ENCODE assay signal across 1 cellular context in the genomic region with DNA sequence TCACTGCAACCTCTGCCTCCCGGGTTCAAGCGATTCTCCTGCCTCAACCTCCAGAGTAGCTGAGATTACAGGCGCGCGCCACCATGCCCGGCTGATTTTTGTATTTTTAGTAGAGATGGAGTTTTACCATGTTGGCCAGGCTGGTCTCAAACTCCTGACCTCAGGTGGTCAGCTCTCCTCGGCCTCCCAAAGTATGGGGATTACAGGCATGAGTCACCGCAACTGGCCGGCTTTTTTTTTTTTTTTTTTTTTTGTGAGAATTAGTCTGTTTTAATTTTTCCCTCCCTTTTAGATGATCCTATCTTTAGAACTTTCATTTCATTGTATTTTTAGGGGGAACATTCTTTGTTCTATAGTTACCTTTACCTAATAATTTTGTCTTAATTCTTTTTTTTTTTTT. TPM values are rescaled to one million over a fixed set of nuclear protein-coding genes. Genes with fewer than 3 reads are reported as not detected.
"Had no signal": no experiment of that assay in that cellular context is flagged by ENCODE, and none has a peak within 500 bp of the region (broad histone marks: within the 10 kb centered on the region; RNA-seq: fewer than 3 reads in every experiment).

No MANE protein-coding gene starts in this region.

RNA-seq across cellular contexts. Expression of a gene that starts 30.6 kb away (rescaled TPM):
- total RNA-seq: ascending aorta had no signal
